ENCODE assay signal across 1 cellular context in the genomic region with DNA sequence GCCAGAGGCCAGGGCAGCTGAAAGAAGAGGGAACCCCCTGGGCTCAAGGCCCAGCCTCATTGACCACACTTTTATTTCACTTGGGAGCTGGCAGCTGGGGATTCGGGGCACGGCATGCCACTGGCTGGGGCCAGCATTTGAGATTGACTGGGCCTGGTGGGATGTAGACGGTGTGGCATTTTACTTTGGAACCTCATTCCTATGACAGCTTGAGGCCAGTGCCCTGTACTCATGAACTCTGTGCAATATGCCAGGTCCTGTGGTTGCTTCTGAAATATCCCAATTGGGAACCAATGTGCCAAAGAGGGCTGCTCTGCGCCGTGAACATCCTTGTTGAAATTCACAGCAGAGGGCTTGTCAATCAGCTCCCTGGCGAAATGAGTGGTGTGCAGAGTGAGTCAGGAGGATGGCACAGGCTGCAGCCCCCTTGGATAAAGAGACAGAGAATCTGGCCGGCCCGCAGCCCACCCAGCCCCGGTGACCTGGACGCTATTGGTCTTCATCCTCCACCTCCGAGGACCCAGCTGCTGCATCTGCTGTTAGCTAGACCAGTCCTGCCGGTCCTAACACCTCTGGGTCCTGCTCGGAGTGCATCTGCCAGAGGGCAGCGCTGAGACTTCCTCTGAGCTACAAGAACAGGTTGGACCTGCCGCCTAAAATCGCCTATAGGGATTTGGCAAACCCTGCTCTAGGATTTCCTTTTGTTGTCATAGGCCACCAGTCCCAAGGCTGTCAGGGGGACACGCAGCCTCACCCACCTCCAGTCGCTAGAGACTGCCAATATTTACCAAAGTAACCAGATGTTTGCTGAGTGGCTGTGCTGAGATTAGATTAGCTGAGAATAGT.
TF ChIP-seq lines count a peak whose summit lies in the region.

No MANE protein-coding gene starts in this region.

TF ChIP-seq in HCT116, 20 proteins besides CTCF, POLR2A, EP300 and RAD21 (continued from another document):
- TF ChIP-seq REST (IDR thresholded peaks at IDR 0.05; ENCODE audit: low read depth) (no peak), SIN3A (IDR thresholded peaks at IDR 0.05; ENCODE audit: low read depth) (no peak), CEBPB (IDR thresholded peaks at IDR 0.05; ENCODE audit: low read depth) (no peak), EZH2 (IDR thresholded peaks at IDR 0.05) (no peak), ZNF274 (IDR thresholded peaks at IDR 0.05; ENCODE audit: low read depth, low read length) (no peak)
- TF ChIP-seq, protein P1, sequence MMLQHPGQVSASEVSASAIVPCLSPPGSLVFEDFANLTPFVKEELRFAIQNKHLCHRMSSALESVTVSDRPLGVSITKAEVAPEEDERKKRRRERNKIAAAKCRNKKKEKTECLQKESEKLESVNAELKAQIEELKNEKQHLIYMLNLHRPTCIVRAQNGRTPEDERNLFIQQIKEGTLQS (IDR thresholded peaks at IDR 0.05): no peak
